9 cellular contexts compared by ENCODE assay signal in the genomic region with DNA sequence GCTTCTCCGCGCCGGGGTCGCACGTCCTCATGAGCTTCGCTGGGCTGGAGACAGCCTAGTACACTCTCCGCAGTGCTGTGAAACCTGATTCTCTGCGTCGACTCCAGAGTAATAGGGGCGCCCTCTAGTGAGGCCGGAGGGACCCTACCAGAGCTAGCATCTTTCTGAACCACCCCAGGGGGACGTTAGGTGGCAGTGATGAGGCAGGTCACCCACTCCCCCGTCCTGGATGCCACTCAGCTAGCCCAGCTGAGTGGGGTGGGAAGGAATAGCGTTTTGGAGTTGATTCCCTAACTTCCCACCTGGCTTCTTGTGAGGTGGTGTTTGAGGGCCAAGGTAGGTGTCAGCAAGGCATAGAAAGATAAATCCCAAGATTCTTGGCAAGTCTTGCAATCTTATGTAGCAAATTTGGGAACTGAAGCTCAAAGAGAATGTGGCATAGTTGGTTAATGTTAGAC. TPM values are rescaled to one million over a fixed set of nuclear protein-coding genes. Genes with fewer than 3 reads are reported as not detected.
A peak's percentile ranks its signal among the peaks of the same experiment; 100 is the strongest.
DNase-seq lines count a peak whose midpoint lies in the region; ATAC-seq and TF ChIP-seq lines count a peak whose summit lies in the region.
"Had no signal": no experiment of that assay in that cellular context is flagged by ENCODE, and none has a peak within 500 bp of the region (broad histone marks: within the 10 kb centered on the region; RNA-seq: fewer than 3 reads in every experiment).

No MANE protein-coding gene starts in this region.

- H3K4me3 Mint-ChIP-seq in activated B cell treated with CpG ODN at 0.5 μM for 24 hours = peak overlapping the region; percentile 81

- ATAC-seq in GM19023 (IDR thresholded peaks at IDR 0.05; ENCODE audit: unreplicated experiment) (peak; percentile 89), HG03342 (IDR thresholded peaks at IDR 0.05; ENCODE audit: unreplicated experiment) (peak; percentile 92), activated B cell treated with CpG ODN at 0.5 μM for 24 hours (ENCODE audit: low read depth) (peak; percentile 99)

- CTCF ChIA-PET in activated B cell treated with CpG ODN at 0.5 μM for 24 hours (lab: Charles Lee) = interaction anchor here (0.6 to 1.9 kb wide), 37 partner anchors 8 to 541 kb away, joined by 3 to 23 read pairs (median 4); a partner anchor contains a TSS

- H3K9me3 Mint-ChIP-seq in activated B cell treated with CpG ODN at 0.5 μM for 24 hours = no peaks in the 10 kb centered on the region

- H3K4me1 Mint-ChIP-seq in activated B cell treated with CpG ODN at 0.5 μM for 24 hours = peaks cover 42% of the 10 kb centered on the region

- H3K36me3 Mint-ChIP-seq in activated B cell treated with CpG ODN at 0.5 μM for 24 hours (ENCODE audit: low read depth) = no peaks in the 10 kb centered on the region

- peak; percentile 96 for TF ChIP-seq CTCF in activated B cell treated with CpG ODN at 0.5 μM for 24 hours (IDR thresholded peaks at IDR 0.05)

- peaks cover 76% of the 10 kb centered on the region for H3K27me3 Mint-ChIP-seq in activated B cell treated with CpG ODN at 0.5 μM for 24 hours

- POLR2A ChIA-PET in activated B cell treated with CpG ODN at 0.5 μM for 24 hours (lab: Charles Lee) = interaction anchor here (0.7 to 1.6 kb wide), 5 partner anchors 68 to 161 kb away, joined by 3 to 9 read pairs (median 4); no protein-coding TSS in a partner anchor

- intact Hi-C loops in activated B cell treated with CpG ODN at 0.5 μM for 24 hours (cut with micrococcal nuclease) = loop anchor here (1.0 to 2.0 kb wide), 8 partner anchors 18 to 497 kb away; no protein-coding TSS in a partner anchor

- no peak overlapping the region for H3K27ac Mint-ChIP-seq in activated B cell treated with CpG ODN at 0.5 μM for 24 hours

- DNase-seq in AG20443 (ENCODE audit: low spot score) (peak; percentile 95), NCI-H2227 treated with DMSO at 0.1 percent for 48 hours (lab: John Stamatoyannopoulos, UW) (peak; percentile 75), activated B cell treated with CpG ODN at 0.5 μM for 24 hours (peak; percentile 71), kidney glomerular epithelial cell (lab: John Stamatoyannopoulos, UW) (peak; percentile 89)
- DNase-seq in central memory CD4-positive, alpha-beta T cell = peak; percentile 76
- DNase-seq in stimulated activated CD4-positive, alpha-beta T cell treated with anti-CD3 and anti-CD28 coated beads, Interleukin-1b, Interleukin-23, amount 100 ng/mL, for 48 hours = peak; percentile 87

RNA-seq across cellular contexts. Expression of a gene that starts 4.0 kb away (rescaled TPM):
- not detected in 2 replicates for total RNA-seq in activated B cell treated with CpG ODN at 0.5 μM for 24 hours
- total RNA-seq: T-helper 1 cell treated with Interleukin-12 subunit alpha and Interleukin-12 subunit beta and Interleukin-4 antibody, amounts not matched to agents 30 ng/mL and 1 ng/mL, for 36 hours had no signal

RNA-seq across cellular contexts. Expression of a gene that starts 4.2 kb away (rescaled TPM):
- not detected in 2 replicates for total RNA-seq in activated B cell treated with CpG ODN at 0.5 μM for 24 hours
- total RNA-seq: T-helper 1 cell treated with Interleukin-12 subunit alpha and Interleukin-12 subunit beta and Interleukin-4 antibody, amounts not matched to agents 30 ng/mL and 1 ng/mL, for 36 hours had no signal

RNA-seq across cellular contexts. Expression of a gene that starts 11.5 kb away (rescaled TPM):
- 0.15 and 0.33 TPM in 2 replicates for total RNA-seq in activated B cell treated with CpG ODN at 0.5 μM for 24 hours

RNA-seq across cellular contexts. Expression of a gene that starts 11.6 kb away (rescaled TPM):
- 0.11 and 0.39 TPM in 2 replicates for total RNA-seq in activated B cell treated with CpG ODN at 0.5 μM for 24 hours

Comparison
In these comparisons a context has a peak if more than half of its experiments do, and no peak if none do; other contexts are left out.
1. Peak in every context shown above with its lines: DNase-seq and ATAC-seq.